10 cellular contexts compared by ENCODE assay signal in genomic region chr10:25934673-25935139, GRCh38. TPM values are rescaled to one million over a fixed set of nuclear protein-coding genes. Genes with fewer than 3 reads are reported as not detected.
DNase-seq lines count a peak whose midpoint lies in the region; ATAC-seq, FAIRE-seq and TF ChIP-seq lines count a peak whose summit lies in the region.
"Had no signal": no experiment of that assay in that cellular context is flagged by ENCODE, and none has a peak within 500 bp of the region (broad histone marks: within the 10 kb centered on the region; RNA-seq: fewer than 3 reads in every experiment).

No MANE protein-coding gene starts in this region.

- no peak overlapping the region for H3K9ac ChIP-seq in K562 (ENCODE audit: insufficient read depth in 1 of 2, low read depth in 2 of 2, low read length in 2 of 2)

- intact Hi-C loops in K562 (cut with micrococcal nuclease) (no loop called here), mucosa of descending colon (cut with DNase I, micrococcal nuclease) (no loop called here), adrenal gland (cut with DNase I) (no loop called here)

- H3K27me3 ChIP-seq in K562 (ENCODE audit: control insufficient read depth in 2 of 2, insufficient read depth in 2 of 2, low read length in 2 of 2) (peaks cover 0 to 12% of the 10 kb centered on the region in 2 experiments; a peak in 2 of 5 replicates), adrenal gland (peaks cover 26% of the 10 kb centered on the region)

- H3K4me2 ChIP-seq in K562 (ENCODE audit: insufficient read depth, low read length) = peak overlapping the region; percentile 61

- TF ChIP-seq POLR2A in K562 (conservative IDR thresholded peaks at IDR 0.05) (no peak), adrenal gland (IDR thresholded peaks at IDR 0.05) (no peak)

- peaks cover 0 to 13% of the 10 kb centered on the region in 2 experiments; a peak in 2 of 5 replicates for H3K4me1 ChIP-seq in K562 (replicated peaks in 1 of 2; ENCODE audit: control insufficient read depth in 2 of 2, insufficient read depth in 2 of 2, low read length in 2 of 2)
- no peaks in the 10 kb centered on the region for H3K4me1 ChIP-seq in mucosa of descending colon (ENCODE audit: low read depth)
- peaks cover 0 to 7% of the 10 kb centered on the region in 2 donors for H3K4me1 ChIP-seq in adrenal gland (replicated peaks in 1 of 2)

- TF ChIP-seq RAD21 in K562 (CRISPR knock-in tag; conservative IDR thresholded peaks at IDR 0.05 in 1 of 2, IDR thresholded peaks at IDR 0.05 in 1 of 2) = no peak

- H3K27ac ChIP-seq in K562 (ENCODE audit: extremely low read depth, low read depth, low read length) (no peak overlapping the region; the same call in 2 of the 3 replicates), adrenal gland (no peak overlapping the region)
- H3K27ac ChIP-seq: neutrophil had no signal

- WGBS in K562 (ENCODE audit: insufficient coverage, low coverage, missing lambda C conversion rate) = under 1% methylated on average over 20 of the region's 32 CpGs
- 1 to 3% (median 1%) methylated on average over 31 to 32 of the region's 32 CpGs for WGBS in adrenal gland, 4 donors

- no peak overlapping the region for H3K4me3 ChIP-seq in K562
- no peak overlapping the region for H3K4me3 ChIP-seq in mucosa of descending colon
- peak overlapping the region in 1 of 4 donors; percentile 17 for H3K4me3 ChIP-seq in adrenal gland

- TF ChIP-seq CTCF in K562 (IDR thresholded peaks at IDR 0.05 in 2 of 3, conservative IDR thresholded peaks at IDR 0.05 in 1 of 3; ENCODE audit: insufficient read depth in 2 of 3, low read depth in 1 of 3, low read length in 3 of 3) (peak in 2 of 3 experiments; percentile 49 to 53; a peak in 4 of 6 replicates), mucosa of descending colon (IDR thresholded peaks at IDR 0.05) (peak; percentile 20), adrenal gland (IDR thresholded peaks at IDR 0.05) (peak in 2 of 6 experiments; percentile 18 to 22)

- no peaks in the 10 kb centered on the region for H3K79me2 ChIP-seq in K562 (ENCODE audit: control insufficient read depth, insufficient read depth, low read length)

- no peaks in the 10 kb centered on the region for H3K9me3 ChIP-seq in K562 (replicated peaks; ENCODE audit: control insufficient read depth, insufficient read depth, low read depth, low read length)
- no peaks in the 10 kb centered on the region for H3K9me3 ChIP-seq in mucosa of descending colon
- H3K9me3 ChIP-seq in adrenal gland (replicated peaks in 1 of 3) = no peaks in the 10 kb centered on the region
- H3K9me3 ChIP-seq: neutrophil had no signal

- CTCF ChIA-PET in K562 (lab: Yijun Ruan, JAX; ENCODE audit: low intra/inter-chr PET ratio) = no interaction called here

- no peaks in the 10 kb centered on the region for H3K9me1 ChIP-seq in K562 (ENCODE audit: control insufficient read depth, insufficient read depth, low read length)

- no peaks in the 10 kb centered on the region for H4K20me1 ChIP-seq in K562 (replicated peaks; ENCODE audit: control insufficient read depth, insufficient read depth, low read length)

- DNase-seq in NCI-H82 (lab: John Stamatoyannopoulos, UW) = peak; percentile 48
- no peak for DNase-seq in NCI-H82 treated with DMSO at 0.1 percent for 48 hours (lab: John Stamatoyannopoulos, UW; ENCODE audit: unreplicated experiment)
- peak; percentile 10 to 25 (median 18) for DNase-seq in K562 (ENCODE audit: extremely low read depth in 1 of 4, low spot score in 3 of 4)
- DNase-seq in mucosa of descending colon = peak in 2 of 3 donors; percentile 9 to 30
- DNase-seq in NK-92 (lab: John Stamatoyannopoulos, UW; ENCODE audit: unreplicated experiment) = no peak
- no peak for DNase-seq in adrenal gland
- DNase-seq in T-helper 9 cell = no peak

- no peak for FAIRE-seq in K562 (lab: Jason Lieb, UNC)

- in situ Hi-C loops in K562 (cut with MboI) = no loop called here

- H2AFZ ChIP-seq in K562 (ENCODE audit: low read depth, low read length) = peak overlapping the region; percentile 44; the same call in 1 of the 2 replicates

- no peak for TF ChIP-seq EP300 in K562 (IDR thresholded peaks at IDR 0.05; ENCODE audit: low read length)

- ATAC-seq in HG03521 (IDR thresholded peaks at IDR 0.05; ENCODE audit: unreplicated experiment) = peak; percentile 60
- ATAC-seq in K562 = peak; percentile 95
- peak; percentile 65 for ATAC-seq in mucosa of descending colon

- POLR2A ChIA-PET in K562 (lab: Yijun Ruan, JAX) = no interaction called here

- H3K36me3 ChIP-seq in K562 (ENCODE audit: control insufficient read depth, insufficient read depth, low read length) = no peaks in the 10 kb centered on the region
- H3K36me3 ChIP-seq in mucosa of descending colon (ENCODE audit: low read depth) = no peaks in the 10 kb centered on the region
- H3K36me3 ChIP-seq in adrenal gland (replicated peaks in 1 of 2) = no peaks in the 10 kb centered on the region
- H3K36me3 ChIP-seq: neutrophil had no signal

- BruUV-seq in K562 (replicated peaks; lab: Mats Ljungman, UMichigan) = no TSS peak

TF ChIP-seq in K562, 482 proteins besides CTCF, POLR2A, EP300 and RAD21:
- TF ChIP-seq CTCFL (IDR thresholded peaks at IDR 0.05; ENCODE audit: borderline replicate concordance, insufficient read depth, low read depth, low read length, poor library complexity, severe bottlenecking) (peak; percentile 19), E4F1 (CRISPR knock-in tag; IDR thresholded peaks at IDR 0.05; ENCODE audit: borderline replicate concordance) (no peak), FOXA3 (CRISPR knock-in tag; conservative IDR thresholded peaks at IDR 0.05 in 1 of 2, IDR thresholded peaks at IDR 0.05 in 1 of 2) (no peak), E2F6 (IDR thresholded peaks at IDR 0.05; ENCODE audit: borderline replicate concordance in 1 of 2, extremely low read depth in 1 of 2, insufficient read depth in 1 of 2, insufficient read length in 1 of 2, low read depth in 1 of 2, low read length in 1 of 2, poor library complexity in 1 of 2, severe bottlenecking in 1 of 2) (peak in 1 of 2 experiments; percentile 46), ZNF785 (CRISPR knock-in tag; IDR thresholded peaks at IDR 0.05) (no peak), ZNF165 (CRISPR knock-in tag; IDR thresholded peaks at IDR 0.05; ENCODE audit: borderline replicate concordance) (no peak)

RNA-seq across cellular contexts. Expression of gene MYO3A, which starts 0.7 kb away (rescaled TPM):
- total RNA-seq in K562 (2011; cell fraction: chromatin; rRNA removed; ENCODE audit: low replicate concordance) = not detected in 2 replicates
- total RNA-seq in K562 (2011; cell fraction: nucleolus; rRNA removed) = not detected in 2 replicates
- total RNA-seq in K562 (2011; cell fraction: nucleoplasm; rRNA removed) = not detected in 2 replicates
- total RNA-seq in K562 (2014; rRNA removed) = not detected in 2 replicates
- not detected in 2 replicates for total RNA-seq in K562 (2014; rRNA removed; fragmentation: Illumina TruSeq; extraction: Trizol)
- total RNA-seq in K562 (2015; rRNA removed; fragmentation: Illumina TruSeq; extraction: Trizol) = not detected in 2 replicates
- total RNA-seq in K562 (2021) = not detected in 2 replicates
- polyA plus RNA-seq in K562 (2011; rRNA removed) = not detected in 2 replicates
- not detected in 2 replicates for polyA plus RNA-seq in K562 (2011; cell fraction: cytosol; rRNA removed)
- not detected in 2 replicates for polyA plus RNA-seq in K562 (2011; cell fraction: nucleus; rRNA removed)
- 0.03 TPM in 1 of 2 replicates, not detected in the other for polyA plus RNA-seq in K562 (2012)
- not detected in 2 replicates for polyA plus RNA-seq in K562 (2014; fragmentation: Illumina TruSeq; extraction: Trizol)
- not detected for polyA plus RNA-seq in K562 (2014; fragmentation: Nextera tagmentation; extraction: Ambion mirVana)
- not detected in 2 replicates for polyA plus RNA-seq in K562 (2014; rRNA removed)
- polyA minus RNA-seq in K562 (2011; rRNA and poly(A)+ RNA removed) = not detected in 2 replicates
- polyA minus RNA-seq in K562 (2011; cell fraction: cytosol; rRNA and poly(A)+ RNA removed) = not detected in 2 replicates
- polyA minus RNA-seq in K562 (2011; cell fraction: nucleus; rRNA and poly(A)+ RNA removed) = not detected in 2 replicates
- under 1 TPM; 0.12 to 0.29 (median 0.25) TPM for total RNA-seq in mucosa of descending colon
- total RNA-seq in adrenal gland = under 1 TPM in 1 of 8 donors, not detected in 7; 0.14 TPM
- 1 to 10 TPM in 1 of 3 donors, under 1 TPM in 1, not detected in 1; 0.34 to 1.3 TPM for polyA plus RNA-seq in adrenal gland
- total RNA-seq: CD4-positive, alpha-beta T cell had no signal

Comparison
In these comparisons a context has a peak if more than half of its experiments do, and no peak if none do; other contexts are left out.
1. DNase-seq: peak in NCI-H82 (single experiment), K562 (4 of 4) and mucosa of descending colon (2 of 3); none in NCI-H82 treated with DMSO at 0.1 percent for 48 hours (single experiment), NK-92 (single experiment), adrenal gland (0 of 7) and T-helper 9 cell (single experiment).
2. Peak in every context shown above with its lines, with median percentiles within 50 percentile points of each other: ATAC-seq.